ENCODE assay signal across 1 cellular context in the genomic region with DNA sequence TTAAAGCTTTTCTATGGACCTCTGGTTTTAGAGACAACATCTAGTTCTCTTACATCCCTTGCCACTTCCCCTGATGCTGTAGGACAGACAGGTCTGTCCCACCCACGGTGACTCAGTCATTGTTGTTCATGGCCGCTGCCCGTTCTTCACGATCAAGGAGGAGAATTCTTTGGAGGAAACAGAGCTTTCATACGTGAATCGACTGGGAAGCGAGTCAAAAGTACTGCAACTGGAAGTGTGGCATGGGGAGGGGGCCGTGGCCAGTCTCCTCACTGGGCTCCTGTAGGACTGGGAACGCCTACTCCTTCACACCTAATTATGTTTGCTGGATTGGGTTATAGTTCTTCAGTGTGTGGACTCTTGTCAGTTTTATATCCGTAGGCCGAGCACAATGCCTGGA.
TF ChIP-seq lines count a peak whose summit lies in the region.

No MANE protein-coding gene starts in this region.

TF ChIP-seq in SK-N-SH treated with all-trans-retinoic acid at 6 μM for 48 hours, 23 proteins besides CTCF, POLR2A, EP300 and RAD21 (continued from another document):
- TF ChIP-seq, protein P1, sequence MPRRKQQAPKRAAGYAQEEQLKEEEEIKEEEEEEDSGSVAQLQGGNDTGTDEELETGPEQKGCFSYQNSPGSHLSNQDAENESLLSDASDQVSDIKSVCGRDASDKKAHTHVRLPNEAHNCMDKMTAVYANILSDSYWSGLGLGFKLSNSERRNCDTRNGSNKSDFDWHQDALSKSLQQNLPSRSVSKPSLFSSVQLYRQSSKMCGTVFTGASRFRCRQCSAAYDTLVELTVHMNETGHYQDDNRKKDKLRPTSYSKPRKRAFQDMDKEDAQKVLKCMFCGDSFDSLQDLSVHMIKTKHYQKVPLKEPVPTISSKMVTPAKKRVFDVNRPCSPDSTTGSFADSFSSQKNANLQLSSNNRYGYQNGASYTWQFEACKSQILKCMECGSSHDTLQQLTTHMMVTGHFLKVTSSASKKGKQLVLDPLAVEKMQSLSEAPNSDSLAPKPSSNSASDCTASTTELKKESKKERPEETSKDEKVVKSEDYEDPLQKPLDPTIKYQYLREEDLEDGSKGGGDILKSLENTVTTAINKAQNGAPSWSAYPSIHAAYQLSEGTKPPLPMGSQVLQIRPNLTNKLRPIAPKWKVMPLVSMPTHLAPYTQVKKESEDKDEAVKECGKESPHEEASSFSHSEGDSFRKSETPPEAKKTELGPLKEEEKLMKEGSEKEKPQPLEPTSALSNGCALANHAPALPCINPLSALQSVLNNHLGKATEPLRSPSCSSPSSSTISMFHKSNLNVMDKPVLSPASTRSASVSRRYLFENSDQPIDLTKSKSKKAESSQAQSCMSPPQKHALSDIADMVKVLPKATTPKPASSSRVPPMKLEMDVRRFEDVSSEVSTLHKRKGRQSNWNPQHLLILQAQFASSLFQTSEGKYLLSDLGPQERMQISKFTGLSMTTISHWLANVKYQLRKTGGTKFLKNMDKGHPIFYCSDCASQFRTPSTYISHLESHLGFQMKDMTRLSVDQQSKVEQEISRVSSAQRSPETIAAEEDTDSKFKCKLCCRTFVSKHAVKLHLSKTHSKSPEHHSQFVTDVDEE (CRISPR knock-in tag; IDR thresholded peaks at IDR 0.05), result no peak
- TF ChIP-seq ZNF70 (CRISPR knock-in tag; IDR thresholded peaks at IDR 0.05), result no peak
- TF ChIP-seq, protein P2, sequence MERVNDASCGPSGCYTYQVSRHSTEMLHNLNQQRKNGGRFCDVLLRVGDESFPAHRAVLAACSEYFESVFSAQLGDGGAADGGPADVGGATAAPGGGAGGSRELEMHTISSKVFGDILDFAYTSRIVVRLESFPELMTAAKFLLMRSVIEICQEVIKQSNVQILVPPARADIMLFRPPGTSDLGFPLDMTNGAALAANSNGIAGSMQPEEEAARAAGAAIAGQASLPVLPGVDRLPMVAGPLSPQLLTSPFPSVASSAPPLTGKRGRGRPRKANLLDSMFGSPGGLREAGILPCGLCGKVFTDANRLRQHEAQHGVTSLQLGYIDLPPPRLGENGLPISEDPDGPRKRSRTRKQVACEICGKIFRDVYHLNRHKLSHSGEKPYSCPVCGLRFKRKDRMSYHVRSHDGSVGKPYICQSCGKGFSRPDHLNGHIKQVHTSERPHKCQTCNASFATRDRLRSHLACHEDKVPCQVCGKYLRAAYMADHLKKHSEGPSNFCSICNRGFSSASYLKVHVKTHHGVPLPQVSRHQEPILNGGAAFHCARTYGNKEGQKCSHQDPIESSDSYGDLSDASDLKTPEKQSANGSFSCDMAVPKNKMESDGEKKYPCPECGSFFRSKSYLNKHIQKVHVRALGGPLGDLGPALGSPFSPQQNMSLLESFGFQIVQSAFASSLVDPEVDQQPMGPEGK (CRISPR knock-in tag; IDR thresholded peaks at IDR 0.05; ENCODE audit: borderline replicate concordance), result no peak
- TF ChIP-seq ESRRG (CRISPR knock-in tag; IDR thresholded peaks at IDR 0.05), result no peak
